ENCODE assay signal across 32 cellular contexts in the genomic region with DNA sequence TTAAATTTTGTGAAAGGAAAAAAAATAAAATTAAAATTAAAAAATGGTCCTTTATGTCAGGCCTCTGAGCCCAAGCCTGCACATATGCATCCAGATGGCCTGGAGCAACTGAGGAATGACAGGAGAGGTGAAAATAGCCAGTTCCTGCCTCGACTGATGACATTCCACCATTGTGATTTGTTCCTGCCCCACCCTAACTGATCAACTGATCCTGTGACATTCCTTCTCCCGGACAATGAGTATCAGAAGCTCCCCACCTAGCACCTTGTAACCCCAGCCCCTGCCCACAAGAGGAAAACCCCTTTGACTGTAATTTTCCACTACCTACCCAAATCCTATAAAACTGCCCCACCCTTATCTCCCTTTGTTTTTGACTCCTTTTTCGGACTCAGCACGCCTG.
"Had no signal": no experiment of that assay in that cellular context is flagged by ENCODE, and none has a peak within 500 bp of the region (broad histone marks: within the 10 kb centered on the region; RNA-seq: fewer than 3 reads in every experiment).

No MANE protein-coding gene starts in this region.

- H3K4me1 ChIP-seq: adrenal gland, breast epithelium had no signal

- H3K27me3 ChIP-seq: adrenal gland, body of pancreas, brain microvascular endothelial cell, breast epithelium had no signal

- H3K27ac ChIP-seq: adrenal gland, body of pancreas, brain microvascular endothelial cell, breast epithelium, VCaP had no signal

- ATAC-seq: activated CD8-positive, alpha-beta T cell treated with anti-CD3 and anti-CD28 coated beads for 36 hours; activated naive CD4-positive, alpha-beta T cell treated with anti-CD3 and anti-CD28 coated beads, Interleukin-2, amount 50 U/mL, for 72 hours; activated T-cell treated with anti-CD3 and anti-CD28 coated beads, Interleukin-2, amount 50 U/mL, for 4 hours; activated T-cell treated with anti-CD3 and anti-CD28 coated beads, Interleukin-2, amount 50 U/mL, for 72 hours; activated T-helper 17 cell treated with anti-CD3 and anti-CD28 coated beads, Interleukin-2, amount 50 U/mL, for 72 hours had no signal

- DNase-seq: activated B cell treated with CpG ODN at 0.5 μM for 24 hours; activated CD4-positive, alpha-beta memory T cell treated with anti-CD3 and anti-CD28 coated beads for 36 hours; activated CD4-positive, alpha-beta T cell treated with anti-CD3 and anti-CD28 coated beads for 4 hours; activated CD4-positive, alpha-beta T cell treated with anti-CD3 and anti-CD28 coated beads, Interleukin-2, amount 10 ng/mL, durations not matched to agents 24 days and 14 days; activated CD4-positive, alpha-beta T cell treated with anti-CD3 and anti-CD28 coated beads, Interleukin-2, amount 50 U/mL, for 1 hour; activated CD4-positive, alpha-beta T cell treated with anti-CD3 and anti-CD28 coated beads, Interleukin-2, amount 50 U/mL, for 4 hours; activated CD4-positive, CD25-positive, alpha-beta regulatory T cell treated with anti-CD3 and anti-CD28 coated beads, Interleukin-2, amount 50 U/mL, for 72 hours; activated CD8-positive, alpha-beta memory T cell treated with anti-CD3 and anti-CD28 coated beads, Interleukin-2, amount 50 U/mL, for 4 hours; activated CD8-positive, alpha-beta T cell treated with anti-CD3 and anti-CD28 coated beads for 36 hours; activated effector memory CD4-positive, alpha-beta T cell treated with anti-CD3 and anti-CD28 coated beads, Interleukin-2, amount 50 U/mL, for 16 hours; activated gamma-delta T cell treated with Interleukin-2 at 50 U/mL for 16 hours; activated naive CD4-positive, alpha-beta T cell; activated naive CD4-positive, alpha-beta T cell treated with anti-CD3 and anti-CD28 coated beads for 36 hours; activated naive CD4-positive, alpha-beta T cell treated with anti-CD3 and anti-CD28 coated beads, Interleukin-2, amount 50 U/mL, for 16 hours; activated naive CD8-positive, alpha-beta T cell treated with anti-CD3 and anti-CD28 coated beads for 36 hours; activated T-cell treated with anti-CD3 and anti-CD28 coated beads for 4 hours; activated T-cell treated with anti-CD3 and anti-CD28 coated beads, Interleukin-2, amount 50 U/mL, for 1 hour; activated T-cell treated with anti-CD3 and anti-CD28 coated beads, Interleukin-2, amount 50 U/mL, for 4 hours; activated T-cell treated with anti-CD3 and anti-CD28 coated beads, Interleukin-2, amount 50 U/mL, for 72 hours; adrenal gland; amniotic stem cell; aorta; brain microvascular endothelial cell; central memory CD4-positive, alpha-beta T cell; T-helper 1 cell; T-helper 2 cell; T-helper 9 cell had no signal
